21 cellular contexts compared by ENCODE assay signal in genomic region chr1:185409345-185409744, GRCh38.
"Had no signal": no experiment of that assay in that cellular context is flagged by ENCODE, and none has a peak within 500 bp of the region (broad histone marks: within the 10 kb centered on the region; RNA-seq: fewer than 3 reads in every experiment).

No MANE protein-coding gene starts in this region.

- H3K4me1 ChIP-seq: tibial artery, uterus had no signal

- H3K4me2 ChIP-seq: hepatocyte had no signal

- H3K9me3 ChIP-seq: adrenal gland, esophagus squamous epithelium, tibial artery, uterus had no signal

- H3K9me3 Mint-ChIP-seq: activated naive CD4-positive, alpha-beta T cell treated with anti-CD3 and anti-CD28 coated beads, Interleukin-2, amount 50 U/mL, for 72 hours had no signal

- H2AFZ ChIP-seq: hepatocyte had no signal

- H3K27me3 ChIP-seq: adrenal gland, esophagus squamous epithelium, hepatocyte, tibial artery, uterus had no signal

- DNase-seq: activated CD4-positive, alpha-beta T cell treated with anti-CD3 and anti-CD28 coated beads, Interleukin-2, amount 50 U/mL, for 1 hour; activated CD8-positive, alpha-beta memory T cell treated with anti-CD3 and anti-CD28 coated beads, Interleukin-2, amount 50 U/mL, for 48 hours; activated gamma-delta T cell treated with Interleukin-2 at 50 U/mL for 16 hours; adrenal gland; cerebellar nuclear complex; cortex of kidney; effector CD8-positive, alpha-beta T cell; esophagus squamous epithelium; left cardiac atrium; stimulated activated naive CD4-positive, alpha-beta T cell; SW 1271; tibial artery; uterus had no signal

- H3K36me3 ChIP-seq: adrenal gland, esophagus squamous epithelium, tibial artery, uterus had no signal

- H3K27ac ChIP-seq: adrenal gland, hepatocyte, tibial artery, uterus had no signal

- H3K79me2 ChIP-seq: hepatocyte had no signal

- ATAC-seq: activated naive CD4-positive, alpha-beta T cell treated with anti-CD3 and anti-CD28 coated beads, Interleukin-2, amount 50 U/mL, for 72 hours; left cardiac atrium; WTC11 had no signal

- H3K27ac Mint-ChIP-seq: activated naive CD4-positive, alpha-beta T cell treated with anti-CD3 and anti-CD28 coated beads, Interleukin-2, amount 50 U/mL, for 72 hours; nephron; T-helper 2 cell treated with Interferon-gamma antibody and Interleukin-4, amounts not matched to agents 5 μg/mL and 100 μg/mL, for 36 hours; WTC11 had no signal

- H3K4me3 Mint-ChIP-seq: nephron; T-helper 2 cell treated with Interferon-gamma antibody and Interleukin-4, amounts not matched to agents 5 μg/mL and 100 μg/mL, for 36 hours; WTC11 had no signal

- FAIRE-seq: astrocyte, bronchial epithelial cell, TTC549 had no signal

- H3K4me3 ChIP-seq: adrenal gland, esophagus squamous epithelium, hepatocyte, tibial artery, uterus had no signal
